In genomic region chrX:71990518-71990917, GRCh38 we compare ENCODE assay signal across 1 cellular context.
TF ChIP-seq lines count a peak whose summit lies in the region.

No MANE protein-coding gene starts in this region.

TF ChIP-seq in GM23338, 12 proteins besides CTCF, POLR2A, EP300 and RAD21 (continued from another document):
- TF ChIP-seq ZNF331 (CRISPR knock-in tag; IDR thresholded peaks at IDR 0.05; ENCODE audit: low read depth) = no peak
- no peak for TF ChIP-seq CREB1 (CRISPR knock-in tag; IDR thresholded peaks at IDR 0.05; ENCODE audit: low read depth)
- TF ChIP-seq REST (IDR thresholded peaks at IDR 0.05; ENCODE audit: unreplicated experiment) = no peak
